ENCODE assay signal across 1 cellular context in genomic region chr1:39940980-39941871, GRCh38.
TF ChIP-seq lines count a peak whose summit lies in the region.

No MANE protein-coding gene starts in this region.

TF ChIP-seq in H1, 55 proteins besides CTCF, POLR2A, EP300 and RAD21:
- TF ChIP-seq CHD2 (IDR thresholded peaks at IDR 0.05; ENCODE audit: low read length) (no peak), JUND (IDR thresholded peaks at IDR 0.05; ENCODE audit: low read length) (no peak), SP1 (IDR thresholded peaks at IDR 0.05; ENCODE audit: low read depth, low read length) (no peak), RBBP5 (IDR thresholded peaks at IDR 0.05; ENCODE audit: borderline replicate concordance, low read depth, low read length) (no peak), SIN3A (conservative IDR thresholded peaks at IDR 0.05 in 1 of 2, IDR thresholded peaks at IDR 0.05 in 1 of 2; ENCODE audit: low read depth in 1 of 2, low read length in 2 of 2) (no peak), CBX5 (IDR thresholded peaks at IDR 0.05; ENCODE audit: low read depth, low read length) (no peak), PHF8 (conservative IDR thresholded peaks at IDR 0.05; ENCODE audit: low read depth, low read length) (no peak), TCF12 (IDR thresholded peaks at IDR 0.05; ENCODE audit: low read depth, low read length) (no peak), EGR1 (IDR thresholded peaks at IDR 0.05; ENCODE audit: borderline replicate concordance, low read depth, low read length) (no peak), CBX8 (IDR thresholded peaks at IDR 0.05; ENCODE audit: borderline replicate concordance, low read depth, low read length) (no peak), POU5F1 (IDR thresholded peaks at IDR 0.05; ENCODE audit: low read depth, low read length) (no peak)
